17 cellular contexts compared by ENCODE assay signal in the genomic region with DNA sequence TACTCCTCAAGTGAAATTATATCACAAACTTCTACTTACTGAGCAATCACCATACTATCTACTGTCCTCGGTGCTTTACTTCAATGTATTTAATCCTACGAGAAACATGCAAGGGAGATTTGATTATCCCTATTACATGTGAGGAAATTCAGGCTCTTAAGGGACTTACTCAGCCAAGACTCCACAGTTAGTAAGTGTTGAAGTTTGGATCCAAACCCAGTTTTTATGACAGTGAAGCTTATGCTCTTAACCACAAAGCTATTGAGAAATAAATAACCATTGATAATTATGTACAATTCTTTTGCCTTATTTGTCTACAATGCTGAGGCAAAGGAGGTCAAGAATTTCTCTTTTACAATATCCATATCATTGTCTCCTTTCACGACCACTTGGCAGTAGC.
DNase-seq lines count a peak whose midpoint lies in the region.
"Had no signal": no experiment of that assay in that cellular context is flagged by ENCODE, and none has a peak within 500 bp of the region (broad histone marks: within the 10 kb centered on the region; RNA-seq: fewer than 3 reads in every experiment).

No MANE protein-coding gene starts in this region.

- CTCF ChIA-PET in CD8-positive, alpha-beta memory T cell (lab: Charles Lee), result no interaction called here

- no peak overlapping the region for H3K4me3 ChIP-seq in CD8-positive, alpha-beta memory T cell (ENCODE audit: low read length)
- H3K4me3 ChIP-seq: GM12878, K562 had no signal

- no peaks in the 10 kb centered on the region for H3K4me1 Mint-ChIP-seq in CD8-positive, alpha-beta memory T cell
- H3K4me1 Mint-ChIP-seq: CD14-positive monocyte had no signal

- no peaks in the 10 kb centered on the region for H3K4me1 ChIP-seq in CD8-positive, alpha-beta memory T cell (ENCODE audit: insufficient read depth, low read length)

- H3K36me3 Mint-ChIP-seq in CD8-positive, alpha-beta memory T cell, result no peaks in the 10 kb centered on the region
- H3K36me3 Mint-ChIP-seq: CD14-positive monocyte had no signal

- DNase-seq in GM03348 (ENCODE audit: low spot score), result peak; percentile 50
- peak; percentile 77 for DNase-seq in amniotic epithelial cell (ENCODE audit: low read depth)
- peak; percentile 40 for DNase-seq in fibroblast of peridontal ligament (ENCODE audit: extremely low read depth)
- DNase-seq in stromal cell of bone marrow (ENCODE audit: low read depth), result peak; percentile 77
- DNase-seq in stimulated activated naive CD4-positive, alpha-beta T cell treated with Interleukin-2 at 50 U/mL for 16 hours (lab: John Stamatoyannopoulos, UW), result no peak
- no peak for DNase-seq in CD8-positive, alpha-beta memory T cell
- no peak for DNase-seq in D341Med (ENCODE audit: low spot score)
- DNase-seq: DMS 273 treated with DMSO at 0.1 percent for 48 hours, GF-D8, NCI-H1105 treated with DMSO at 0.1 percent for 48 hours, NCI-H1694, NCI-H2081 treated with DMSO at 0.1 percent for 48 hours, SHP77, SK-N-SH had no signal

- H3K27me3 ChIP-seq in CD8-positive, alpha-beta memory T cell (ENCODE audit: insufficient read depth, low read length, poor library complexity, severe bottlenecking), result no peaks in the 10 kb centered on the region

- POLR2A ChIA-PET in CD8-positive, alpha-beta memory T cell (lab: Charles Lee), result no interaction called here

- H3K9me3 Mint-ChIP-seq in CD8-positive, alpha-beta memory T cell, result peaks cover 0 to 5% (median 0%) of the 10 kb centered on the region in 5 donors

- H3K4me3 Mint-ChIP-seq in CD8-positive, alpha-beta memory T cell, result no peak overlapping the region
- H3K4me3 Mint-ChIP-seq: CD14-positive monocyte had no signal

- no peaks in the 10 kb centered on the region for H3K36me3 ChIP-seq in CD8-positive, alpha-beta memory T cell (ENCODE audit: insufficient read depth, low read length)

- peaks cover 0 to 6% of the 10 kb centered on the region in 2 donors for H3K27me3 Mint-ChIP-seq in CD8-positive, alpha-beta memory T cell

- no peak overlapping the region for H3K27ac Mint-ChIP-seq in CD8-positive, alpha-beta memory T cell
- H3K27ac Mint-ChIP-seq: CD14-positive monocyte had no signal

- H3K9me3 ChIP-seq in CD8-positive, alpha-beta memory T cell (ENCODE audit: low read length), result no peaks in the 10 kb centered on the region
- H3K9me3 ChIP-seq: SK-N-SH had no signal

- no peak overlapping the region for H3K27ac ChIP-seq in CD8-positive, alpha-beta memory T cell (ENCODE audit: low read depth, low read length)

Comparison
In these comparisons a context has a peak if more than half of its experiments do, and no peak if none do; other contexts are left out.
1. DNase-seq: peak in GM03348 (single experiment), amniotic epithelial cell (single experiment), fibroblast of peridontal ligament (single experiment) and stromal cell of bone marrow (single experiment); none in stimulated activated naive CD4-positive, alpha-beta T cell treated with Interleukin-2 at 50 U/mL for 16 hours (single experiment), CD8-positive, alpha-beta memory T cell (0 of 5) and D341Med (single experiment).